In genomic region chr4:93829531-93830089, GRCh38 we compare ENCODE assay signal across 10 cellular contexts. TPM values are rescaled to one million over a fixed set of nuclear protein-coding genes. Genes with fewer than 3 reads are reported as not detected.
DNase-seq lines count a peak whose midpoint lies in the region; ATAC-seq, FAIRE-seq and TF ChIP-seq lines count a peak whose summit lies in the region.
"Had no signal": no experiment of that assay in that cellular context is flagged by ENCODE, and none has a peak within 500 bp of the region (broad histone marks: within the 10 kb centered on the region; RNA-seq: fewer than 3 reads in every experiment).

No MANE protein-coding gene starts in this region.

- H3K27me3 ChIP-seq in small intestine (ENCODE audit: control insufficient read depth in 2 of 2, insufficient read depth in 2 of 2, low read length in 2 of 2), result peaks cover 6 to 32% of the 10 kb centered on the region in 2 donors

- peaks cover 0 to 6% of the 10 kb centered on the region in 2 donors for H3K4me1 ChIP-seq in small intestine (ENCODE audit: control insufficient read depth in 2 of 2, insufficient read depth in 1 of 2, low read depth in 1 of 2, low read length in 1 of 2)

- no peaks in the 10 kb centered on the region for H3K36me3 ChIP-seq in small intestine (ENCODE audit: control insufficient read depth in 2 of 2, insufficient read depth in 2 of 2, low read length in 2 of 2)

- H3K9me3 ChIP-seq in iPS-18c (ENCODE audit: control insufficient read depth, insufficient read depth, low read length), result no peaks in the 10 kb centered on the region
- H3K9me3 ChIP-seq in small intestine (ENCODE audit: control insufficient read depth, low read depth), result no peaks in the 10 kb centered on the region

- DNase-seq in NCI-H748 (lab: John Stamatoyannopoulos, UW; ENCODE audit: unreplicated experiment), result peak; percentile 55
- no peak for DNase-seq in NCI-H748 treated with DMSO at 0.1 percent for 48 hours (lab: John Stamatoyannopoulos, UW)
- no peak for DNase-seq in small intestine
- DNase-seq in activated CD8-positive, alpha-beta memory T cell treated with anti-CD3 and anti-CD28 coated beads, Interleukin-2, amount 50 U/mL, for 48 hours, result no peak
- no peak for DNase-seq in effector CD4-positive, alpha-beta T cell
- DNase-seq: hypothalamus had no signal

- 0 to 4% (median 2%) methylated on average over 41 of the region's 41 CpGs for WGBS in small intestine, 3 donors

- H3K4me3 ChIP-seq in iPS-18c (ENCODE audit: insufficient read depth, low read depth, low read length), result peak overlapping the region; percentile 67
- peak overlapping the region; percentile 34 to 43 for H3K4me3 ChIP-seq in small intestine (ENCODE audit: low read depth in 1 of 2, low read length in 2 of 2)

- H3K27ac ChIP-seq in small intestine (ENCODE audit: low read depth in 1 of 2, low read length in 1 of 2), result no peak overlapping the region

- FAIRE-seq in small intestine (lab: Jason Lieb, UNC), result no peak
- FAIRE-seq: G401.6 had no signal

- ATAC-seq in SK-N-SH treated with all-trans-retinoic acid at 6 μM for 48 hours, result peak; percentile 16; the same call in 2 of the 3 replicates
- no peak for ATAC-seq in HG03139 (IDR thresholded peaks at IDR 0.05; ENCODE audit: unreplicated experiment)

TF ChIP-seq in SK-N-SH treated with all-trans-retinoic acid at 6 μM for 48 hours, 23 proteins besides CTCF, POLR2A, EP300 and RAD21:
- TF ChIP-seq ISL1 (CRISPR knock-in tag; IDR thresholded peaks at IDR 0.05) (no peak), GLIS3 (CRISPR knock-in tag; IDR thresholded peaks at IDR 0.05) (no peak), CSDC2 (CRISPR knock-in tag; IDR thresholded peaks at IDR 0.05) (no peak), OSR1 (CRISPR knock-in tag; IDR thresholded peaks at IDR 0.05) (no peak), RARB (CRISPR knock-in tag; IDR thresholded peaks at IDR 0.05) (no peak), PPARA (CRISPR knock-in tag; IDR thresholded peaks at IDR 0.05; ENCODE audit: borderline replicate concordance) (no peak)
- TF ChIP-seq, protein P1, sequence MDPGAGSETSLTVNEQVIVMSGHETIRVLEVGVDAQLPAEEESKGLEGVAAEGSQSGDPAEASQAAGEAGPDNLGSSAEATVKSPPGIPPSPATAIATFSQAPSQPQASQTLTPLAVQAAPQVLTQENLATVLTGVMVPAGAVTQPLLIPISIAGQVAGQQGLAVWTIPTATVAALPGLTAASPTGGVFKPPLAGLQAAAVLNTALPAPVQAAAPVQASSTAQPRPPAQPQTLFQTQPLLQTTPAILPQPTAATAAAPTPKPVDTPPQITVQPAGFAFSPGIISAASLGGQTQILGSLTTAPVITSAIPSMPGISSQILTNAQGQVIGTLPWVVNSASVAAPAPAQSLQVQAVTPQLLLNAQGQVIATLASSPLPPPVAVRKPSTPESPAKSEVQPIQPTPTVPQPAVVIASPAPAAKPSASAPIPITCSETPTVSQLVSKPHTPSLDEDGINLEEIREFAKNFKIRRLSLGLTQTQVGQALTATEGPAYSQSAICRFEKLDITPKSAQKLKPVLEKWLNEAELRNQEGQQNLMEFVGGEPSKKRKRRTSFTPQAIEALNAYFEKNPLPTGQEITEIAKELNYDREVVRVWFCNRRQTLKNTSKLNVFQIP (CRISPR knock-in tag; IDR thresholded peaks at IDR 0.05; ENCODE audit: borderline replicate concordance, low read depth), result no peak

RNA-seq across cellular contexts. Expression of gene ATOH1, which starts 1.1 kb away (rescaled TPM):
- 10 to 100 TPM in 2 of 3 donors, 1 to 10 TPM in 1; 8.9 to 21.3 (median 17.4) TPM for polyA plus RNA-seq in small intestine
